Comparison of ENCODE assay signal across 21 cellular contexts in the genomic region with DNA sequence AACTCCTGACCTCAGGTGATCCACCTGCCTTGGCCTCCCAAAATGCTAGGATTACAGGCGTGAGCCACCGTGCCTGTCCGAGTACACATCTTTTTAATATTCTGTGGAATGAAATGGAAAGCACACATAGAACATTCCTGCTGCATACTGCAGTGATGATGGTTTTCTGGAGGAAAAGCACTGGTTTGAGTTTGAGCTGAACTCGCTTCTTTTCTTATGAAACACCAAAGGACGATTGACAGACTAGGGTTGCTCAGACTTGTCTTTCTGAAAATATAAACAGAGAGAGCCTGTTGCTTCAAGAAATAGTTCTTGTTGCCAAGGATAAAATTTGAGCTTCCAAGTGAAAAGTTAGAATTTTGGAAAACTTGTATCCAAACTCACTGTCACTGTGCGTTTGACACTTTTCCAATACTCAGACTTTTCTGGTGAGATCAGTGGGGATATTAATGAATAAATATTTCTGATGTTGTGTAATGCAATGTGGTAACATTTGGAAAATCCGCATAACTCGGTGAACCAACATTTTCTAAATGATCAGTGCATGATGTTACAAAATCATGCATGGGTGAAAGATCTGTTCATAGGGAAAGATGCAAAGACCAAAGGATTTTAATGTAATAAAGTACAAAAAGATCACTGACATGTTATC. TPM values are rescaled to one million over a fixed set of nuclear protein-coding genes. Genes with fewer than 3 reads are reported as not detected.
"Had no signal": no experiment of that assay in that cellular context is flagged by ENCODE, and none has a peak within 500 bp of the region (broad histone marks: within the 10 kb centered on the region; RNA-seq: fewer than 3 reads in every experiment).

No MANE protein-coding gene starts in this region.

- H3K27me3 ChIP-seq: heart left ventricle, pancreas, stomach, tibial nerve had no signal

- H3K4me3 Mint-ChIP-seq: activated CD4-positive, alpha-beta T cell treated with anti-CD3 and anti-CD28 coated beads, Interleukin-2, amount 10 ng/mL, durations not matched to agents 7 days and 5 days; activated naive CD4-positive, alpha-beta T cell treated with anti-CD3 and anti-CD28 coated beads for 36 hours; activated T-helper 17 cell treated with anti-CD3 and anti-CD28 coated beads, Interleukin-2, amount 50 U/mL, for 72 hours; neural crest cell; T-helper 1 cell treated with Interleukin-12 subunit alpha and Interleukin-12 subunit beta and Interleukin-4 antibody, amounts not matched to agents 30 μg/mL and 1 μg/mL, for 36 hours; WTC11 had no signal

- DNase-seq: activated CD4-positive, alpha-beta T cell treated with anti-CD3 and anti-CD28 coated beads, Interleukin-2, amount 10 ng/mL, durations not matched to agents 7 days and 5 days; activated naive CD4-positive, alpha-beta T cell treated with anti-CD3 and anti-CD28 coated beads for 36 hours; activated T-cell treated with anti-CD3 and anti-CD28 coated beads for 4 hours; caudate nucleus; effector CD8-positive, alpha-beta T cell; heart left ventricle; islet precursor cell; left ventricle myocardium superior; pancreas; stimulated activated CD4-positive, alpha-beta T cell treated with anti-CD3 and anti-CD28 coated beads, Interleukin-15, amount 100 ng/mL, for 24 hours; stimulated activated CD4-positive, alpha-beta T cell treated with anti-CD3 and anti-CD28 coated beads, Interleukin-4, amount 100 ng/mL, for 4 hours; stomach had no signal

- ATAC-seq: activated T-helper 17 cell treated with anti-CD3 and anti-CD28 coated beads, Interleukin-2, amount 50 U/mL, for 72 hours; heart left ventricle; left ventricle myocardium superior; SK-N-SH treated with all-trans-retinoic acid at 6 μM for 48 hours; WTC11 had no signal

- H3K27me3 Mint-ChIP-seq: activated T-helper 17 cell treated with anti-CD3 and anti-CD28 coated beads, Interleukin-2, amount 50 U/mL, for 72 hours had no signal

- H3K27ac ChIP-seq: heart left ventricle, pancreas, stomach had no signal

- H3K9me3 Mint-ChIP-seq: activated CD4-positive, alpha-beta T cell treated with anti-CD3 and anti-CD28 coated beads, Interleukin-2, amount 10 ng/mL, durations not matched to agents 7 days and 5 days; activated naive CD4-positive, alpha-beta T cell treated with anti-CD3 and anti-CD28 coated beads for 36 hours; activated T-helper 17 cell treated with anti-CD3 and anti-CD28 coated beads, Interleukin-2, amount 50 U/mL, for 72 hours; T-helper 1 cell treated with Interleukin-12 subunit alpha and Interleukin-12 subunit beta and Interleukin-4 antibody, amounts not matched to agents 30 μg/mL and 1 μg/mL, for 36 hours had no signal

- H3K4me1 Mint-ChIP-seq: activated T-helper 17 cell treated with anti-CD3 and anti-CD28 coated beads, Interleukin-2, amount 50 U/mL, for 72 hours; neural crest cell; WTC11 had no signal

- H3K36me3 ChIP-seq: pancreas had no signal

- H3K9me3 ChIP-seq: heart left ventricle, pancreas, stomach, tibial nerve had no signal

- H3K27ac Mint-ChIP-seq: activated CD4-positive, alpha-beta T cell treated with anti-CD3 and anti-CD28 coated beads, Interleukin-2, amount 10 ng/mL, durations not matched to agents 7 days and 5 days; activated naive CD4-positive, alpha-beta T cell treated with anti-CD3 and anti-CD28 coated beads for 36 hours; activated T-helper 17 cell treated with anti-CD3 and anti-CD28 coated beads, Interleukin-2, amount 50 U/mL, for 72 hours; T-helper 1 cell treated with Interleukin-12 subunit alpha and Interleukin-12 subunit beta and Interleukin-4 antibody, amounts not matched to agents 30 μg/mL and 1 μg/mL, for 36 hours; WTC11 had no signal

- H3K4me3 ChIP-seq: coronary artery, heart left ventricle, pancreas, stomach, tibial nerve had no signal

- H3K4me1 ChIP-seq: stomach, tibial nerve had no signal

RNA-seq across cellular contexts. Expression of a gene that starts 17.2 kb away (rescaled TPM):
- total RNA-seq: left ventricle myocardium superior, mesenteric fat pad, renal cortical epithelial cell had no signal
